In the genomic region with DNA sequence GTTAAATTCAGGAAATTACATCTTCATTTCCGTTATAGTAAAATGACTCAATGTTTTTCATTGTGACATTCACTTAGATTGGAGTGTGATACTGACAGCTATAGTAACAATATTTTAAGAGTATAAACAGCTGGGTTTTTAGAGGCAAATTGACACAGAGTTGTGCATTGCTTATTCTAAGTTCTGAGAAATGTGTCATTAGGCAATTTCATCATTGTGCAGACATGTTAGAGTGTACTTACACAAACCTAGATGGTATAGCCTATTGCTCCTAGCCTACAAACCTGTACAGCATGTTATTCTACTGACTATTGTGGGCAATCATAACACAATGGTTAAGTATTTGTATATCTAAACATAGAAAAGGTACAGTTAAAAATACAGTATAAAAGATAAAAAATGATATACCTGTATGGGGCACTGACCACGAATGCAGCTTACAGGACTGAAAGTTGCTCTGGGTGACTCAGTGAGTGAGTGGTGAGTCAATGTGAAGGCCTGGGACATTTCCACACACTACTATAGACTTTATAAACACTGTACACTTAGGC, we compare ENCODE assay signal across 11 cellular contexts.
A peak's percentile ranks its signal among the peaks of the same experiment; 100 is the strongest.
DNase-seq lines count a peak whose midpoint lies in the region; ATAC-seq lines count a peak whose summit lies in the region.
"Had no signal": no experiment of that assay in that cellular context is flagged by ENCODE, and none has a peak within 500 bp of the region (broad histone marks: within the 10 kb centered on the region; RNA-seq: fewer than 3 reads in every experiment).

No MANE protein-coding gene starts in this region.

- peak; percentile 78 to 79 for ATAC-seq in activated CD4-positive, CD25-positive, alpha-beta regulatory T cell treated with anti-CD3 and anti-CD28 coated beads, Interleukin-2, amount 50 U/mL, for 24 hours
- peak; percentile 51 for ATAC-seq in HG03280 (IDR thresholded peaks at IDR 0.05; ENCODE audit: unreplicated experiment)
- no peak for ATAC-seq in GM18519 (IDR thresholded peaks at IDR 0.05; ENCODE audit: low FRiP score, unreplicated experiment)
- ATAC-seq in effector memory CD8-positive, alpha-beta T cell (replicated peaks), result no peak

- no peaks in the 10 kb centered on the region for H3K4me1 Mint-ChIP-seq in effector memory CD8-positive, alpha-beta T cell (ENCODE audit: low read depth in 2 of 2)
- H3K4me1 Mint-ChIP-seq: activated naive CD4-positive, alpha-beta T cell treated with anti-CD3 and anti-CD28 coated beads, Interleukin-2, amount 50 U/mL, for 24 hours had no signal

- peaks cover 0 to 7% of the 10 kb centered on the region in 2 donors for H3K27me3 Mint-ChIP-seq in effector memory CD8-positive, alpha-beta T cell

- H3K4me3 Mint-ChIP-seq in effector memory CD8-positive, alpha-beta T cell, result no peak overlapping the region
- H3K4me3 Mint-ChIP-seq: activated naive CD4-positive, alpha-beta T cell treated with anti-CD3 and anti-CD28 coated beads, Interleukin-2, amount 50 U/mL, for 24 hours had no signal

- H3K36me3 ChIP-seq in adipocyte (ENCODE audit: control insufficient read depth, insufficient read depth, low read length, severe bottlenecking), result no peaks in the 10 kb centered on the region
- H3K36me3 ChIP-seq: right lobe of liver, thyroid gland had no signal

- no peak overlapping the region for H3K4me3 ChIP-seq in adipocyte (ENCODE audit: low read length)
- H3K4me3 ChIP-seq: right lobe of liver, thyroid gland had no signal

- H3K27me3 ChIP-seq in adipocyte (replicated peaks; ENCODE audit: control insufficient read depth, insufficient read depth, low read length), result no peaks in the 10 kb centered on the region
- H3K27me3 ChIP-seq: right lobe of liver, thyroid gland had no signal

- DNase-seq in activated CD4-positive, CD25-positive, alpha-beta regulatory T cell treated with anti-CD3 and anti-CD28 coated beads, Interleukin-2, amount 50 U/mL, for 72 hours, result no peak
- DNase-seq in adipocyte (ENCODE audit: low read depth) (peak; percentile 25), renal cortical epithelial cell (ENCODE audit: low read depth) (peak; percentile 83)
- DNase-seq in central memory CD4-positive, alpha-beta T cell, result no peak
- DNase-seq in effector memory CD8-positive, alpha-beta T cell, result no peak
- DNase-seq: right lobe of liver, thyroid gland had no signal

- H3K27ac Mint-ChIP-seq in effector memory CD8-positive, alpha-beta T cell, result no peak overlapping the region
- H3K27ac Mint-ChIP-seq: activated naive CD4-positive, alpha-beta T cell treated with anti-CD3 and anti-CD28 coated beads, Interleukin-2, amount 50 U/mL, for 24 hours had no signal

- H3K9ac ChIP-seq in adipocyte (ENCODE audit: low read length), result no peak overlapping the region

- H3K9me3 Mint-ChIP-seq in effector memory CD8-positive, alpha-beta T cell, result no peaks in the 10 kb centered on the region
- H3K9me3 Mint-ChIP-seq: activated naive CD4-positive, alpha-beta T cell treated with anti-CD3 and anti-CD28 coated beads, Interleukin-2, amount 50 U/mL, for 24 hours had no signal

- no peaks in the 10 kb centered on the region for H3K36me3 Mint-ChIP-seq in effector memory CD8-positive, alpha-beta T cell (ENCODE audit: insufficient read depth)
- H3K36me3 Mint-ChIP-seq: activated naive CD4-positive, alpha-beta T cell treated with anti-CD3 and anti-CD28 coated beads, Interleukin-2, amount 50 U/mL, for 24 hours had no signal

- H3K4me1 ChIP-seq in adipocyte (ENCODE audit: control insufficient read depth, insufficient read depth, low read length), result no peaks in the 10 kb centered on the region
- H3K4me1 ChIP-seq: right lobe of liver, thyroid gland had no signal

- no peaks in the 10 kb centered on the region for H3K9me3 ChIP-seq in adipocyte (ENCODE audit: control insufficient read depth, low read length)
- H3K9me3 ChIP-seq: right lobe of liver, thyroid gland had no signal

Comparison
In these comparisons a context has a peak if more than half of its experiments do, and no peak if none do; other contexts are left out.
1. ATAC-seq: peak in activated CD4-positive, CD25-positive, alpha-beta regulatory T cell treated with anti-CD3 and anti-CD28 coated beads, Interleukin-2, amount 50 U/mL, for 24 hours (2 of 2) and HG03280 (single experiment); none in GM18519 (single experiment) and effector memory CD8-positive, alpha-beta T cell (single experiment).
2. DNase-seq: peak in adipocyte (single experiment) and renal cortical epithelial cell (single experiment); none in activated CD4-positive, CD25-positive, alpha-beta regulatory T cell treated with anti-CD3 and anti-CD28 coated beads, Interleukin-2, amount 50 U/mL, for 72 hours (single experiment), central memory CD4-positive, alpha-beta T cell (single experiment) and effector memory CD8-positive, alpha-beta T cell (0 of 3).